ENCODE assay signal across 8 cellular contexts in the genomic region with DNA sequence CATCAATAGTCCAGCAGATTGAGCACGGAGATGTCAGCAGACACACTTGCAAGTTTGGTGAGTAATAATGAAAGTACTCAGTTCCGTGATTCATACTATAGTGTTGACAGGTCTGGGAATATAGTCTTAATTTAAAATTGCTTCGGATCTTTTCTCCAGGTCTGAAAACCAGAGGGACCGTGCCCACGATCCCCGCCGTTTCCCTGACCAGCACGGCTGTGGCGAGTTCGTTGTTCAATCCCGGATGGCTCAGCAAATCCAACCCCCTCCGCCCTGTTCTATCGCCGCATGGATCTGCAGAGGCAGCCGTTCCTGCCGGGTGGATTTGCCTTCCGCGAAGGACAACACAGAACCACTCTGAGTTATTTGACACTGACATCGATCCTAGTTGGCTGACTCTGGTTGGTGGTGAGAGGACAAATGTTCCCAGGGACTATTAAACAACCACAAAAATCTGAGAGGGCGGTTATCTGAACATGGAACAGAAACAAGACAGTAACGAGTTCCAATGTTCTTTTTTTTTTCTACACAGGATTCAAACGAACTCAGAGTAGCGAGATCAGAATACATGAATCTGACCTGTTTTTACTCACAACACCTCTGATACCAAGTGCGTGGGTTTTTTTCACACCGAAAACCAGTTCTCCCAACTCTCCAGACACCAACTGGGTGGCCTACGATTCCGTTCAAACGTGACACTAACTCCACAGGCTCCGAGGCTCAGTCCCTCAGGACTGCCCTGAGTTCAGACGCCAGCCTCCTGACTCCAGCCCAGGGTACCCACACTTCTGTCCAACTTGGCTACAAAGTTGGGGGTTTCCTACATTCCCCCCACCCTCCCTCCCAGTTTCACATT. TPM values are rescaled to one million over a fixed set of nuclear protein-coding genes. Genes with fewer than 3 reads are reported as not detected.
A peak's percentile ranks its signal among the peaks of the same experiment; 100 is the strongest.
DNase-seq lines count a peak whose midpoint lies in the region; ATAC-seq, FAIRE-seq and TF ChIP-seq lines count a peak whose summit lies in the region.

No MANE protein-coding gene starts in this region.

- peak overlapping the region; percentile 87 for H3K27ac Mint-ChIP-seq in dendritic cell treated with granulocyte-macrophage colony-stimulating factor and Interleukin-4, amounts not matched to agents 40 ng/mL and 50 ng/mL, for 4 days
- peak overlapping the region; percentile 86 for H3K27ac Mint-ChIP-seq in osteocyte (ENCODE audit: unreplicated experiment)

- intact Hi-C loops in dendritic cell treated with granulocyte-macrophage colony-stimulating factor and Interleukin-4, amounts not matched to agents 40 ng/mL and 50 ng/mL, for 4 days (cut with micrococcal nuclease): loop anchor here (2.0 kb wide), 1 partner anchor 17 kb away; no protein-coding TSS in a partner anchor

- DNase-seq in AG10803 (ENCODE audit: low read depth) (peak; percentile 90), RPMI7951 (ENCODE audit: low read depth) (peak; percentile 79), osteocyte (ENCODE audit: extremely low spot score, unreplicated experiment) (no peak), frontal cortex (ENCODE audit: low spot score in 2 of 2) (no peak), nucleus accumbens (lab: John Stamatoyannopoulos, UW) (no peak)

- ATAC-seq in GM18868 (IDR thresholded peaks at IDR 0.05; ENCODE audit: unreplicated experiment) (peak; percentile 56), HG03060 (IDR thresholded peaks at IDR 0.05; ENCODE audit: low read depth, unreplicated experiment) (peak; percentile 78)

- no peak for TF ChIP-seq CTCF in AG10803 (conservative IDR thresholded peaks at IDR 0.05; ENCODE audit: low read length)
- TF ChIP-seq CTCF in osteocyte (IDR thresholded peaks at IDR 0.05): no peak

- peaks cover 34% of the 10 kb centered on the region for H3K27me3 Mint-ChIP-seq in dendritic cell treated with granulocyte-macrophage colony-stimulating factor and Interleukin-4, amounts not matched to agents 40 ng/mL and 50 ng/mL, for 4 days
- no peaks in the 10 kb centered on the region for H3K27me3 Mint-ChIP-seq in osteocyte (ENCODE audit: unreplicated experiment)

- no peak overlapping the region for H3K4me3 Mint-ChIP-seq in dendritic cell treated with granulocyte-macrophage colony-stimulating factor and Interleukin-4, amounts not matched to agents 40 ng/mL and 50 ng/mL, for 4 days
- H3K4me3 Mint-ChIP-seq in osteocyte (ENCODE audit: unreplicated experiment): peak overlapping the region; percentile 76

- peaks cover 63% of the 10 kb centered on the region for H3K4me1 Mint-ChIP-seq in dendritic cell treated with granulocyte-macrophage colony-stimulating factor and Interleukin-4, amounts not matched to agents 40 ng/mL and 50 ng/mL, for 4 days (ENCODE audit: low read depth)
- H3K4me1 Mint-ChIP-seq in osteocyte (ENCODE audit: unreplicated experiment): peaks cover 29% of the 10 kb centered on the region

- FAIRE-seq in frontal cortex (lab: Jason Lieb, UNC): no peak

- H3K9me3 Mint-ChIP-seq in dendritic cell treated with granulocyte-macrophage colony-stimulating factor and Interleukin-4, amounts not matched to agents 40 ng/mL and 50 ng/mL, for 4 days: no peaks in the 10 kb centered on the region
- no peaks in the 10 kb centered on the region for H3K9me3 Mint-ChIP-seq in osteocyte (ENCODE audit: unreplicated experiment)

- peak overlapping the region; percentile 53 for H3K4me3 ChIP-seq in AG10803 (ENCODE audit: low read length)

- peaks cover 11% of the 10 kb centered on the region for H3K36me3 Mint-ChIP-seq in dendritic cell treated with granulocyte-macrophage colony-stimulating factor and Interleukin-4, amounts not matched to agents 40 ng/mL and 50 ng/mL, for 4 days (ENCODE audit: low read depth)
- no peaks in the 10 kb centered on the region for H3K36me3 Mint-ChIP-seq in osteocyte (ENCODE audit: unreplicated experiment)

RNA-seq across cellular contexts. Expression of a gene that starts 52.7 kb away (rescaled TPM):
- 39.4 and 40.2 TPM in 2 replicates for total RNA-seq in RPMI7951 (2014; rRNA removed; shearing (Covaris generic))
- total RNA-seq in osteocyte (73.4 and 80.1 TPM in 2 replicates), frontal cortex (31.8 TPM)

Comparison
In these comparisons a context has a peak if more than half of its experiments do, and no peak if none do; other contexts are left out.
1. DNase-seq: peak in AG10803 (single experiment) and RPMI7951 (single experiment); none in osteocyte (single experiment), frontal cortex (0 of 2) and nucleus accumbens (0 of 56).